1 cellular context compared by ENCODE assay signal in genomic region chr22:37569009-37569920, GRCh38.
A peak's percentile ranks its signal among the peaks of the same experiment; 100 is the strongest.
TF ChIP-seq lines count a peak whose summit lies in the region.

No MANE protein-coding gene starts in this region.

TF ChIP-seq in HepG2, 621 proteins besides CTCF, POLR2A, EP300 and RAD21 (continued from another document and continues in another):
- TF ChIP-seq BCLAF1 (IDR thresholded peaks at IDR 0.05) (no peak), ZNF326 (CRISPR knock-in tag; IDR thresholded peaks at IDR 0.05; ENCODE audit: borderline replicate concordance) (peak; percentile 99), ZNF343 (CRISPR knock-in tag; IDR thresholded peaks at IDR 0.05) (no peak), FIP1L1 (IDR thresholded peaks at IDR 0.05; ENCODE audit: borderline replicate concordance, insufficient read depth, low read depth, low read length) (peak; percentile 63; the same call in 1 of the 2 replicates), PHF20 (CRISPR knock-in tag; IDR thresholded peaks at IDR 0.05) (no peak), ZSCAN21 (CRISPR knock-in tag; IDR thresholded peaks at IDR 0.05; ENCODE audit: borderline replicate concordance) (peak; percentile 70; the same call in 1 of the 2 replicates), RELA (CRISPR knock-in tag; IDR thresholded peaks at IDR 0.05) (peak; percentile 29; the same call in 1 of the 2 replicates), ELK4 (CRISPR knock-in tag; IDR thresholded peaks at IDR 0.05; ENCODE audit: borderline replicate concordance) (no peak), ZNF678 (CRISPR knock-in tag; IDR thresholded peaks at IDR 0.05) (no peak), MNT (IDR thresholded peaks at IDR 0.05) (no peak), ZNF34 (CRISPR knock-in tag; IDR thresholded peaks at IDR 0.05; ENCODE audit: borderline replicate concordance) (peak; percentile 33; the same call in 1 of the 2 replicates), EZH2 (conservative IDR thresholded peaks at IDR 0.05; ENCODE audit: low read depth, low read length) (no peak), MIER3 (CRISPR knock-in tag; IDR thresholded peaks at IDR 0.05; ENCODE audit: borderline replicate concordance) (no peak), SP4 (CRISPR knock-in tag; IDR thresholded peaks at IDR 0.05) (peak; percentile 85), ZNF550 (CRISPR knock-in tag; IDR thresholded peaks at IDR 0.05; ENCODE audit: borderline replicate concordance) (0 out of 2 replicates have a peak, but pooled peaks have one; percentile 28), ZNF737 (CRISPR knock-in tag; IDR thresholded peaks at IDR 0.05; ENCODE audit: borderline replicate concordance) (no peak), ZNF766 (CRISPR knock-in tag; IDR thresholded peaks at IDR 0.05; ENCODE audit: borderline replicate concordance) (0 out of 2 replicates have a peak, but pooled peaks have one; percentile 28), FOXP4 (CRISPR knock-in tag; IDR thresholded peaks at IDR 0.05) (peak; percentile 66), ZBTB1 (CRISPR knock-in tag; IDR thresholded peaks at IDR 0.05; ENCODE audit: borderline replicate concordance) (no peak), GTF2F1 (IDR thresholded peaks at IDR 0.05; ENCODE audit: low read length) (no peak), ZBTB49 (CRISPR knock-in tag; IDR thresholded peaks at IDR 0.05; ENCODE audit: borderline replicate concordance) (no peak), SRSF1 (optimal IDR thresholded peaks at IDR 0.05; ENCODE audit: low read depth, low read length) (no peak), ZNF558 (CRISPR knock-in tag; IDR thresholded peaks at IDR 0.05; ENCODE audit: borderline replicate concordance) (0 out of 2 replicates have a peak, but pooled peaks have one; percentile 28), HNF1B (CRISPR knock-in tag; IDR thresholded peaks at IDR 0.05) (peak; percentile 100), HMG20B (CRISPR knock-in tag; conservative IDR thresholded peaks at IDR 0.05) (0 out of 2 replicates have a peak, but pooled peaks have one; percentile 47), ZNF205 (CRISPR knock-in tag; IDR thresholded peaks at IDR 0.05) (no peak), ZNF549 (CRISPR knock-in tag; IDR thresholded peaks at IDR 0.05) (no peak), ADNP (CRISPR knock-in tag; IDR thresholded peaks at IDR 0.05) (no peak), TCF7 (IDR thresholded peaks at IDR 0.05; ENCODE audit: low read depth) (no peak), DPF2 (CRISPR knock-in tag; IDR thresholded peaks at IDR 0.05; ENCODE audit: borderline replicate concordance, low read depth) (no peak; the same call in 1 of the 2 replicates), HOXD1 (CRISPR knock-in tag; IDR thresholded peaks at IDR 0.05) (peak; percentile 71; the same call in 1 of the 2 replicates), JUN (CRISPR knock-in tag; IDR thresholded peaks at IDR 0.05) (no peak), ZNF574 (CRISPR knock-in tag; IDR thresholded peaks at IDR 0.05) (peak; percentile 76), ZIK1 (CRISPR knock-in tag; IDR thresholded peaks at IDR 0.05; ENCODE audit: borderline replicate concordance, low read depth) (no peak), ZNF230 (CRISPR knock-in tag; IDR thresholded peaks at IDR 0.05) (0 out of 2 replicates have a peak, but pooled peaks have one; percentile 80), ZMYM2 (CRISPR knock-in tag; IDR thresholded peaks at IDR 0.05) (no peak), ZNF253 (CRISPR knock-in tag; IDR thresholded peaks at IDR 0.05; ENCODE audit: borderline replicate concordance) (no peak), NONO (IDR thresholded peaks at IDR 0.05) (no peak), NONO (CRISPR knock-in tag; conservative IDR thresholded peaks at IDR 0.05) (peak; percentile 54), ARNT2 (CRISPR knock-in tag; IDR thresholded peaks at IDR 0.05; ENCODE audit: low read depth) (0 out of 2 replicates have a peak, but pooled peaks have one; percentile 36), ZBTB39 (CRISPR knock-in tag; IDR thresholded peaks at IDR 0.05) (no peak), SP2 (CRISPR knock-in tag; IDR thresholded peaks at IDR 0.05) (no peak), YEATS2 (CRISPR knock-in tag; IDR thresholded peaks at IDR 0.05; ENCODE audit: borderline replicate concordance) (peak; percentile 66; the same call in 1 of the 2 replicates), TBP (CRISPR knock-in tag; IDR thresholded peaks at IDR 0.05) (no peak), ZNF746 (CRISPR knock-in tag; IDR thresholded peaks at IDR 0.05) (peak; percentile 77; the same call in 1 of the 2 replicates), REXO4 (CRISPR knock-in tag; IDR thresholded peaks at IDR 0.05; ENCODE audit: borderline replicate concordance) (no peak), FOXO4 (CRISPR knock-in tag; conservative IDR thresholded peaks at IDR 0.05) (no peak), CBX1 (IDR thresholded peaks at IDR 0.05; ENCODE audit: low read depth) (peak; percentile 48), HDAC6 (IDR thresholded peaks at IDR 0.05; ENCODE audit: low read depth, low read length) (no peak)
